8 cellular contexts compared by ENCODE assay signal in the genomic region with DNA sequence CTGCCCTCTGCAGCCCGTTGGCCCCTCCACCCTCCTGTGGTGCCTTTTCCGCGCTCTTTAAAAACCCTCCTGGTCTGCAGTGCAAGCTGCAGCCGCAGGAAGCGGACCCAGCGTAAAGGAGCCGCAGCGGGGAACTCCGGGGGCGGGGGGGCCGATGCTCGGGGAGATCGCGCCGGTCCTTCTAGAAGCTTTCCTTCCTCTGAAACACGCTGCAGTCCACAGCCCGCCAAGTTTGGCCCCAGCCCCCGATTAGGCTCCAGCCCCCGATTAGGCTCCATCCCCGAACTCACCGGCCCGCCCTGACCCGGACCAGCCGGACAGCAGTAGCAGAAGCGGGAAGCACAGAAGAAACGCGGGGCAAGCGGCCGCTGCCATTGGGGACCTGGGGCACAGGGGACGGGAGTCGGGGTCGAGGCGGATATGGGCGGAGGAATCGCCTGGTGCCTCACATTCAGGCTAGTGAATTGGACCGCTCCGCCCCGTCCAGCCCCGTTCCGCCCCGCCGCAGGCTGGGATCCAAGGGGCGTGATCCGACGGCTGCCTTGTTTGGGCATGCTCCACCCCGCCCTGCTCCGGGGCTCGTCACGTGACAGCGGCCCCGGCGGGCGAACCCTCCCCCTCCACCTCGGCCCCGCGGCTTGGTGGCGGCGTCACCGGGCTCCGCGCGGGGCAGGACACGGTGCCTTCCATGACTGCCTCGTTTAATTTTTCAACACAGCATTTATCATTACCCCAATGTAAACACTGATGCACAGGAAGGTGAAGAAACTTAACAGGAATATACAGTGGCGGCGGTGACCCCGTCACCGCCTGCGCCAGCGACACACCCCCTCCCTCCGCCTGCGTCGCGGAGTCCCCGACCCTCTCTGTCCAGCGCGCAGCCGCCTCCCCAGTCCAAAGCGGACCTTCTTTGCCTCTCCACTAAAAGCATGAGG. TPM values are rescaled to one million over a fixed set of nuclear protein-coding genes. Genes with fewer than 3 reads are reported as not detected.
DNase-seq lines count a peak whose midpoint lies in the region; ATAC-seq and TF ChIP-seq lines count a peak whose summit lies in the region.

No MANE protein-coding gene starts in this region.

- H3K36me3 ChIP-seq in adrenal gland (replicated peaks in 1 of 2) (no peaks in the 10 kb centered on the region), left ventricle myocardium inferior (no peaks in the 10 kb centered on the region), upper lobe of left lung (no peaks in the 10 kb centered on the region)

- no peaks in the 10 kb centered on the region for H3K9me3 ChIP-seq in adrenal gland (replicated peaks in 1 of 3)
- no peaks in the 10 kb centered on the region for H3K9me3 ChIP-seq in left ventricle myocardium inferior (replicated peaks)
- H3K9me3 ChIP-seq in upper lobe of left lung, result no peaks in the 10 kb centered on the region

- peak in 1 of 2 donors; percentile 7 for TF ChIP-seq POLR2A in adrenal gland (IDR thresholded peaks at IDR 0.05)
- no peak for TF ChIP-seq POLR2A in upper lobe of left lung (IDR thresholded peaks at IDR 0.05)

- TF ChIP-seq CTCF in GM12865 (IDR thresholded peaks at IDR 0.05; ENCODE audit: insufficient read depth, low read depth, low read length, missing control alignments) (no peak), adrenal gland (IDR thresholded peaks at IDR 0.05) (peak in 2 of 6 experiments; percentile 8 to 29), left ventricle myocardium inferior (IDR thresholded peaks at IDR 0.05; ENCODE audit: borderline replicate concordance) (peak; percentile 9), upper lobe of left lung (IDR thresholded peaks at IDR 0.05) (peak in 2 of 6 experiments; percentile 9 to 24)

- H3K27me3 ChIP-seq in adrenal gland (peaks cover 13% of the 10 kb centered on the region), left ventricle myocardium inferior (ENCODE audit: low read depth) (peaks cover 82% of the 10 kb centered on the region), upper lobe of left lung (peaks cover 0 to 6% (median 0%) of the 10 kb centered on the region in 4 donors)

- DNase-seq in GM12865 (ENCODE audit: low read depth) (peak; percentile 91), NCI-H1417 treated with DMSO at 0.1 percent for 48 hours (lab: John Stamatoyannopoulos, UW) (peak; percentile 56), T follicular helper cell (ENCODE audit: low read depth) (peak; percentile 84), adrenal gland (peak; percentile 92 to 95 (median 95)), left ventricle myocardium inferior (peak; percentile 95), posterior vena cava (ENCODE audit: low spot score) (peak; percentile 97), upper lobe of left lung (peak; percentile 95 to 98)

- peaks cover 4 to 6% of the 10 kb centered on the region in 2 donors for H3K4me1 ChIP-seq in adrenal gland (replicated peaks in 1 of 2)
- peaks cover 18% of the 10 kb centered on the region for H3K4me1 ChIP-seq in left ventricle myocardium inferior
- peaks cover 7 to 21% (median 12%) of the 10 kb centered on the region in 4 donors for H3K4me1 ChIP-seq in upper lobe of left lung

- WGBS in adrenal gland, 4 donors, result 0 to 1% (median 0%) methylated on average over 40 to 79 of the region's 79 CpGs
- 0 to 1% methylated on average over 29 to 48 of the region's 79 CpGs for WGBS in upper lobe of left lung, 2 donors

- peak; percentile 76 for ATAC-seq in HG02763 (IDR thresholded peaks at IDR 0.05; ENCODE audit: unreplicated experiment)
- ATAC-seq in upper lobe of left lung (ENCODE audit: low FRiP score in 2 of 2), result peak; percentile 96 to 97

- intact Hi-C loops in adrenal gland (cut with DNase I) (loop anchor here in 1 of 2 donors (10.0 kb wide), 1 partner anchor 160 kb away; no protein-coding TSS in a partner anchor), left ventricle myocardium inferior (cut with micrococcal nuclease) (no loop called here), posterior vena cava (cut with DNase I) (loop anchor here in 1 of 2 donors (1.0 kb wide), 1 partner anchor 40 kb away; no protein-coding TSS in a partner anchor)

- TF ChIP-seq EP300 in upper lobe of left lung (IDR thresholded peaks at IDR 0.05), result no peak

- H3K27ac ChIP-seq in adrenal gland, result no peak overlapping the region
- peak overlapping the region; percentile 26 for H3K27ac ChIP-seq in left ventricle myocardium inferior (replicated peaks)
- H3K27ac ChIP-seq in upper lobe of left lung, result peak overlapping the region in 3 of 4 donors; percentile 54 to 77 (median 69)

- H3K4me3 ChIP-seq in GM12865 (ENCODE audit: low read depth, low read length) (peak overlapping the region; percentile 80), adrenal gland (peak overlapping the region in 3 of 4 donors; percentile 29 to 65 (median 56)), left ventricle myocardium inferior (peak overlapping the region; percentile 73), upper lobe of left lung (peak overlapping the region; percentile 30 to 81 (median 64))

RNA-seq across cellular contexts. Expression of a gene that starts 20.3 kb away (rescaled TPM):
- total RNA-seq in adrenal gland (not detected), left ventricle myocardium inferior (not detected), posterior vena cava (not detected), upper lobe of left lung (not detected)
- polyA plus RNA-seq in adrenal gland, result not detected

RNA-seq across cellular contexts. Expression of a gene that starts 41.3 kb away (rescaled TPM):
- total RNA-seq in adrenal gland (under 1 TPM in 5 of 8 donors, not detected in 3; 0.14 to 0.68 (median 0.29) TPM), left ventricle myocardium inferior (0.38 TPM), posterior vena cava (under 1 TPM in 1 of 2 donors, not detected in 1; 0.19 TPM), upper lobe of left lung (1 to 10 TPM in 3 of 6 donors, under 1 TPM in 3; under 0.01 to 1.6 (median 0.80) TPM)
- under 1 TPM in 2 of 3 donors, not detected in 1; 0.03 to 0.88 TPM for polyA plus RNA-seq in adrenal gland

Comparison
In these comparisons a context has a peak if more than half of its experiments do, and no peak if none do; other contexts are left out.
1. H3K27ac ChIP-seq: peak in left ventricle myocardium inferior (single experiment) and upper lobe of left lung (3 of 4); none in adrenal gland (0 of 5).
2. Peak in every context shown above with its lines, with median percentiles within 50 percentile points of each other: DNase-seq and H3K4me3 ChIP-seq.